Comparison of ENCODE assay signal across 16 cellular contexts in the genomic region with DNA sequence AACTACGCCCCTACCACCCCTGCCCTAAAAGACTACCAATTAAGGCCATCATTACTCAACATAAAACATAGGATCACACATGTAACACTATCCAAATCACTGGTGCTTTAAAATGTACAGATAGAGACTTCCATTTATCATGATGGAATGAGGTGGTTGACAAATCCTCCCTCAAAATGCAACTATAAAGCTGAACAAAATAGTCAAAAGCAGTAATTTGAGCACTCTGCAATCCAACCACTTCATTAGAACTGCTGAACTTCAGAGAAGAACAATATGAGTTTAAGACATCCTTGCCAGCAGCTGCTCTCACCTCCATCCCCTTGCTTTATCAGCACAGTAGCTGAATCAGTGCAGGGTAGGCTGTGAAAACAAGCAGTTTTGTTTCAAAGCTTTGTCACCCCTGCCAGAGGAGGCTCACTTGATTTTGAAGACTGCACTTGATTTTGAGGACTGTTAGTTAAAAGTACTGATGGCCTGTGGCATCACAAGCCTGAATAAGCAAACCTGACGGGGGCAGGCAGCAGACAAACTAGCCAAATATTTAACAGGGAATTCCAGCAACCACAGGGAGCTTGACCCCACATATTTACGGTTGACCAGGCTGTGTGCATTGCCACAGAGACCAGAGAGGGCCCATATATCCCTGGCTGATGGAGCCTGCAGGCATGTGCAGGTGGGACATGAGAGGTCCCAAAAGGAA.
DNase-seq lines count a peak whose midpoint lies in the region; ATAC-seq, FAIRE-seq and TF ChIP-seq lines count a peak whose summit lies in the region.
"Had no signal": no experiment of that assay in that cellular context is flagged by ENCODE, and none has a peak within 500 bp of the region (broad histone marks: within the 10 kb centered on the region; RNA-seq: fewer than 3 reads in every experiment).

No MANE protein-coding gene starts in this region.

- no peak overlapping the region for H3K27ac Mint-ChIP-seq in Caco-2 (ENCODE audit: unreplicated experiment)
- peak overlapping the region; percentile 36 for H3K27ac Mint-ChIP-seq in nephron progenitor cell
- H3K27ac Mint-ChIP-seq: CD4-positive, alpha-beta T cell; T-helper 1 cell treated with Interleukin-12 subunit alpha and Interleukin-12 subunit beta and Interleukin-4 antibody, amounts not matched to agents 30 μg/mL and 1 μg/mL, for 36 hours had no signal

- peaks cover 0 to 2% of the 10 kb centered on the region in 2 experiments for H4K20me1 ChIP-seq in H1 (replicated peaks in 1 of 2; ENCODE audit: control insufficient read depth in 1 of 2, insufficient read depth in 2 of 2, low read length in 2 of 2)

- H2BK12ac ChIP-seq in H1 (ENCODE audit: low read depth, low read length) = no peak overlapping the region

- H3K4me1 ChIP-seq in Caco-2 (no peaks in the 10 kb centered on the region), H1 (replicated peaks in 1 of 4; ENCODE audit: control insufficient read depth in 3 of 4, insufficient read depth in 4 of 4, low read length in 3 of 4) (peaks cover 0 to 7% (median 4%) of the 10 kb centered on the region in 4 experiments; a peak in 4 of 7 replicates), foreskin keratinocyte (no peaks in the 10 kb centered on the region)

- no TSS peak for BruUV-seq in Caco-2 (replicated peaks; lab: Mats Ljungman, UMichigan)

- H3K14ac ChIP-seq in H1 (ENCODE audit: insufficient read length) = no peak overlapping the region

- no peak for TF ChIP-seq RAD21 in H1 (IDR thresholded peaks at IDR 0.05 in 1 of 2, conservative IDR thresholded peaks at IDR 0.05 in 1 of 2; ENCODE audit: low read depth in 2 of 2, low read length in 2 of 2)

- no peak overlapping the region for H3K23ac ChIP-seq in H1 (ENCODE audit: insufficient read length)

- no peak overlapping the region for H3K4me3 Mint-ChIP-seq in Caco-2 (ENCODE audit: unreplicated experiment)
- no peak overlapping the region for H3K4me3 Mint-ChIP-seq in nephron progenitor cell
- H3K4me3 Mint-ChIP-seq: CD4-positive, alpha-beta T cell; T-helper 1 cell treated with Interleukin-12 subunit alpha and Interleukin-12 subunit beta and Interleukin-4 antibody, amounts not matched to agents 30 μg/mL and 1 μg/mL, for 36 hours had no signal

- H3K27me3 Mint-ChIP-seq in Caco-2 (ENCODE audit: insufficient read depth, unreplicated experiment) (no peaks in the 10 kb centered on the region), nephron progenitor cell (ENCODE audit: low read depth, poor library complexity) (no peaks in the 10 kb centered on the region)
- H3K27me3 Mint-ChIP-seq: CD4-positive, alpha-beta T cell had no signal

- no peaks in the 10 kb centered on the region for H3K9me3 Mint-ChIP-seq in Caco-2 (ENCODE audit: unreplicated experiment)
- peaks cover 25% of the 10 kb centered on the region for H3K9me3 Mint-ChIP-seq in nephron progenitor cell

- ATAC-seq in GM21367 (IDR thresholded peaks at IDR 0.05; ENCODE audit: unreplicated experiment) (no peak), GM21737 (IDR thresholded peaks at IDR 0.05; ENCODE audit: unreplicated experiment) (no peak), foreskin keratinocyte (no peak), HG02970 (IDR thresholded peaks at IDR 0.05; ENCODE audit: low FRiP score, unreplicated experiment) (no peak)
- ATAC-seq: left colon had no signal

- H3K79me2 ChIP-seq in H1 (ENCODE audit: control insufficient read depth in 1 of 2, insufficient read depth in 2 of 2, low read length in 2 of 2) = peaks cover 0 to 3% of the 10 kb centered on the region in 2 experiments; a peak in 1 of 4 replicates

- TF ChIP-seq CTCF in Caco-2 (IDR thresholded peaks at IDR 0.05; ENCODE audit: insufficient read depth in 1 of 2, low read depth in 1 of 2, low read length in 1 of 2, severe bottlenecking in 1 of 2, unreplicated experiment in 1 of 2) (no peak), H1 (IDR thresholded peaks at IDR 0.05; ENCODE audit: control extremely low read depth in 1 of 3, insufficient read depth in 1 of 3, low read depth in 1 of 3, low read length in 3 of 3) (no peak), nephron progenitor cell (IDR thresholded peaks at IDR 0.05) (no peak), foreskin keratinocyte (conservative IDR thresholded peaks at IDR 0.05) (no peak)

- no peak for TF ChIP-seq POLR2A in H1 (IDR thresholded peaks at IDR 0.05; ENCODE audit: control extremely low read depth in 1 of 2, low read depth in 2 of 2, low read length in 2 of 2)

- H2AK5ac ChIP-seq in H1 (ENCODE audit: low read depth, low read length) = no peak overlapping the region

- WGBS in H1 (ENCODE audit: extremely low coverage in 1 of 2, insufficient coverage in 1 of 2, insufficient read length in 1 of 2, insufficient replicate concordance in 2 of 2, low coverage in 1 of 2, low lambda C conversion rate in 2 of 2, missing lambda C conversion rate in 1 of 2), 2 experiments = 83 to 100% methylated on average over 1 to 3 of the region's 3 CpGs

- CTCF ChIA-PET in Caco-2 (lab: Charles Lee) (interaction anchor here (1.0 kb wide), 1 partner anchor 14 kb away, joined by 6 read pairs; no protein-coding TSS in a partner anchor), H1 (lab: Charles Lee; ENCODE audit: partially characterized antibody) (interaction anchor here (0.9 to 2.4 kb wide), 4 partner anchors 11 to 229 kb away, joined by 3 to 6 read pairs (median 4); no protein-coding TSS in a partner anchor)

- no peak for TF ChIP-seq EP300 in H1 (IDR thresholded peaks at IDR 0.05; ENCODE audit: borderline replicate concordance in 1 of 2, low read depth in 2 of 2, low read length in 2 of 2)

- no peak overlapping the region for H2BK120ac ChIP-seq in H1 (replicated peaks; ENCODE audit: low read depth, low read length)

- peak overlapping the region in 2 of 4 experiments; percentile 1 to 40; a peak in 3 of 7 replicates for H3K9ac ChIP-seq in H1 (replicated peaks in 1 of 4; ENCODE audit: extremely low read depth in 1 of 4, low read depth in 3 of 4, low read length in 3 of 4)

- no peak overlapping the region for H2BK15ac ChIP-seq in H1 (ENCODE audit: low read length)

- H3K4me3 ChIP-seq in Caco-2 (ENCODE audit: low read depth, low read length) = no peak overlapping the region
- no peak overlapping the region for H3K4me3 ChIP-seq in H1 (ENCODE audit: extremely low read depth in 1 of 4, insufficient read depth in 2 of 4, low read depth in 3 of 4, low read length in 4 of 4)

- no peaks in the 10 kb centered on the region for H3K36me3 ChIP-seq in Caco-2 (ENCODE audit: control insufficient read depth, insufficient read depth, low read length)
- H3K36me3 ChIP-seq in H1 (ENCODE audit: control insufficient read depth in 2 of 4, insufficient read depth in 4 of 4, low read length in 3 of 4) = no peaks in the 10 kb centered on the region

- no peak overlapping the region for H4K91ac ChIP-seq in H1 (replicated peaks; ENCODE audit: insufficient read length, low read length)

- H3K23me2 ChIP-seq in H1 (ENCODE audit: low read depth, low read length) = no peaks in the 10 kb centered on the region

- no peaks in the 10 kb centered on the region for H3K9me3 ChIP-seq in Caco-2
- H3K9me3 ChIP-seq in H1 (ENCODE audit: insufficient read depth in 2 of 2, low read depth in 1 of 2, low read length in 1 of 2) = no peaks in the 10 kb centered on the region; a peak in 1 of 4 replicates

- intact Hi-C loops in Caco-2 (cut with micrococcal nuclease; ENCODE audit: unreplicated experiment) = loop anchor here (5.0 kb wide), 1 partner anchor 96 kb away; a partner anchor contains a TSS

- DNase-seq in Caco-2 = peak; percentile 29 to 40
- DNase-seq in HuH-7 (ENCODE audit: low spot score) = peak; percentile 55
- DNase-seq in H1 (ENCODE audit: low read depth in 1 of 2, low spot score in 2 of 2) = peak in 1 of 2 experiments; percentile 13
- DNase-seq in nephron progenitor cell = no peak
- DNase-seq in foreskin keratinocyte = no peak
- DNase-seq: activated CD4-positive, alpha-beta T cell treated with anti-CD3 and anti-CD28 coated beads, Interleukin-2, amount 50 U/mL, for 1 hour; activated effector memory CD4-positive, alpha-beta T cell treated with Interleukin-2 at 50 U/mL for 16 hours; CD4-positive, alpha-beta T cell; central memory CD4-positive, alpha-beta T cell; left colon; NCI-H2171 treated with DMSO at 0.1 percent for 48 hours; stimulated activated CD4-positive, alpha-beta T cell treated with anti-CD3 and anti-CD28 coated beads, Interleukin-1b, Interleukin-23, amount 100 ng/mL, for 48 hours had no signal

- peaks cover 12% of the 10 kb centered on the region for H3K4me1 Mint-ChIP-seq in Caco-2 (ENCODE audit: low read depth, unreplicated experiment)
- peaks cover 17% of the 10 kb centered on the region for H3K4me1 Mint-ChIP-seq in nephron progenitor cell

- no peak overlapping the region for H2BK5ac ChIP-seq in H1 (ENCODE audit: low read depth, low read length)

- no peaks in the 10 kb centered on the region for H3K27me3 ChIP-seq in Caco-2 (replicated peaks; ENCODE audit: control insufficient read depth, insufficient read depth, low read length)
- H3K27me3 ChIP-seq in H1 (replicated peaks in 1 of 4; ENCODE audit: control insufficient read depth in 3 of 4, extremely low read depth in 1 of 4, insufficient read depth in 3 of 4, low read length in 3 of 4) = no peaks in the 10 kb centered on the region
- no peaks in the 10 kb centered on the region for H3K27me3 ChIP-seq in foreskin keratinocyte

- H3K4me2 ChIP-seq in H1 (ENCODE audit: insufficient read depth in 1 of 2, low read depth in 2 of 2, low read length in 2 of 2) = peak overlapping the region in 1 of 2 experiments; percentile 15; a peak in 2 of 4 replicates

- no peaks in the 10 kb centered on the region for H3K79me1 ChIP-seq in H1 (ENCODE audit: low read depth, low read length)

- H3K56ac ChIP-seq in H1 (replicated peaks; ENCODE audit: insufficient read length, low read depth, low read length) = no peak overlapping the region

- H3K36me3 Mint-ChIP-seq in Caco-2 (ENCODE audit: insufficient read depth, unreplicated experiment) (peaks cover 10% of the 10 kb centered on the region), nephron progenitor cell (ENCODE audit: low read depth) (peaks cover 34% of the 10 kb centered on the region)

- no peak overlapping the region for H3K18ac ChIP-seq in H1 (ENCODE audit: extremely low read depth, low read length)

- H4K5ac ChIP-seq in H1 (ENCODE audit: insufficient read length, low read depth, low read length) = no peak overlapping the region

- POLR2A ChIA-PET in Caco-2 (lab: Charles Lee) = no interaction called here
- POLR2A ChIA-PET in H1 (lab: Charles Lee; ENCODE audit: partially characterized antibody) = interaction anchor here (0.7 kb wide), 1 partner anchor 11 kb away, joined by 3 read pairs; no protein-coding TSS in a partner anchor

- H3K27ac ChIP-seq in H1 (ENCODE audit: low read depth, low read length) (no peak overlapping the region; the same call in 1 of the 2 replicates), foreskin keratinocyte (no peak overlapping the region)

- no peak overlapping the region for H4K8ac ChIP-seq in H1 (ENCODE audit: extremely low read depth, insufficient read depth, low read length)

- no peak overlapping the region for H2BK20ac ChIP-seq in H1 (ENCODE audit: low read length)

- H2AFZ ChIP-seq in H1 (ENCODE audit: low read length) = no peak overlapping the region

- H3K4ac ChIP-seq in H1 (replicated peaks; ENCODE audit: insufficient read length, low read depth, low read length) = no peak overlapping the region

- FAIRE-seq in H1 (lab: Jason Lieb, UNC) = peak; percentile 24

TF ChIP-seq in H1, 55 proteins besides CTCF, POLR2A, EP300 and RAD21 (continues in another document):
- TF ChIP-seq TEAD4 (IDR thresholded peaks at IDR 0.05; ENCODE audit: low read depth, low read length) = peak; percentile 81; the same call in 1 of the 2 replicates

Comparison
In these comparisons a context has a peak if more than half of its experiments do, and no peak if none do; other contexts are left out.
1. DNase-seq: peak in Caco-2 (2 of 2) and HuH-7 (single experiment); none in nephron progenitor cell (single experiment) and foreskin keratinocyte (0 of 2).